ENCODE assay signal across 17 cellular contexts in the genomic region with DNA sequence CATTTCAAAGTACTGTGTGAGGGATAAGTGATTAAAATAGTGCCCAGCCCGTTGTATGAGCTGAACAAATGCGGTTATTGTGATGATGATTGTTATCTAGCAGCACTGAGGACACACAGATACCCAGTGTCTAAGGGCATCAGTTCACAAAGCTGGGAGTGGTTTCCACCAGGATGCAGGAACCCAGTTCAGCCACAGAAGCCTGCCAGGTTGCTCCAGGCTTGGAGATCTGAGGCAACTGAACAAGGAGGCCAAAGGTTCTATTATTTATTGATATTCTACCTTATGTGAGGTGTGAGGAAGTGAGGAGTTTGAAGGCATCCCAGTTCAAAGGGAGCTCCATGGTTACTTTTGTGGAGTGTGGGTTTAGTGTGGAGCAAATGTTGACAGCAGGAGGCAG.
"Had no signal": no experiment of that assay in that cellular context is flagged by ENCODE, and none has a peak within 500 bp of the region (broad histone marks: within the 10 kb centered on the region; RNA-seq: fewer than 3 reads in every experiment).

No MANE protein-coding gene starts in this region.

- H3K27me3 Mint-ChIP-seq: effector memory CD8-positive, alpha-beta T cell; naive B cell had no signal

- H3K36me3 ChIP-seq: gastroesophageal sphincter, heart right ventricle, lower lobe of right lung had no signal

- FAIRE-seq: astrocyte, TTC549 had no signal

- ATAC-seq: activated naive CD8-positive, alpha-beta T cell treated with anti-CD3 and anti-CD28 coated beads, Interleukin-2, amount 50 U/mL, for 24 hours; effector memory CD8-positive, alpha-beta T cell; gastroesophageal sphincter; heart right ventricle; left cardiac atrium; lower lobe of right lung; stimulated activated effector memory CD8-positive, alpha-beta T cell treated with anti-CD3 and anti-CD28 coated beads, Interleukin-12 subunit alpha, Interleukin-12 subunit beta, amount 100 ng/mL, for 72 hours had no signal

- H3K4me3 Mint-ChIP-seq: activated naive CD8-positive, alpha-beta T cell treated with anti-CD3 and anti-CD28 coated beads, Interleukin-2, amount 50 U/mL, for 24 hours; effector memory CD8-positive, alpha-beta T cell; naive B cell; stimulated activated effector memory CD8-positive, alpha-beta T cell treated with anti-CD3 and anti-CD28 coated beads, Interleukin-12 subunit alpha, Interleukin-12 subunit beta, amount 100 ng/mL, for 72 hours; T-helper 1 cell treated with Interleukin-12 subunit alpha and Interleukin-12 subunit beta and Interleukin-4 antibody, amounts not matched to agents 30 μg/mL and 1 μg/mL, for 36 hours had no signal

- H3K4me3 ChIP-seq: gastroesophageal sphincter, heart right ventricle, lower lobe of right lung had no signal

- H3K9me3 ChIP-seq: gastroesophageal sphincter, heart right ventricle, lower lobe of right lung had no signal

- H3K9me3 Mint-ChIP-seq: activated naive CD8-positive, alpha-beta T cell treated with anti-CD3 and anti-CD28 coated beads, Interleukin-2, amount 50 U/mL, for 24 hours; effector memory CD8-positive, alpha-beta T cell; stimulated activated effector memory CD8-positive, alpha-beta T cell treated with anti-CD3 and anti-CD28 coated beads, Interleukin-12 subunit alpha, Interleukin-12 subunit beta, amount 100 ng/mL, for 72 hours; T-helper 1 cell treated with Interleukin-12 subunit alpha and Interleukin-12 subunit beta and Interleukin-4 antibody, amounts not matched to agents 30 μg/mL and 1 μg/mL, for 36 hours had no signal

- H3K36me3 Mint-ChIP-seq: naive B cell; stimulated activated effector memory CD8-positive, alpha-beta T cell treated with anti-CD3 and anti-CD28 coated beads, Interleukin-12 subunit alpha, Interleukin-12 subunit beta, amount 100 ng/mL, for 72 hours had no signal

- DNase-seq: activated CD4-positive, alpha-beta T cell treated with anti-CD3 and anti-CD28 coated beads, Interleukin-2, amount 50 U/mL, for 1 hour; activated CD4-positive, CD25-positive, alpha-beta regulatory T cell; activated naive CD4-positive, alpha-beta T cell treated with Interleukin-2 at 50 U/mL for 16 hours; activated naive CD8-positive, alpha-beta T cell treated with anti-CD3 and anti-CD28 coated beads, Interleukin-2, amount 50 U/mL, for 24 hours; activated T-cell treated with anti-CD3 and anti-CD28 coated beads for 4 hours; dermis blood vessel endothelial cell; effector memory CD8-positive, alpha-beta T cell; heart right ventricle; left cardiac atrium; lower lobe of right lung; naive B cell had no signal

- H3K27ac Mint-ChIP-seq: activated naive CD8-positive, alpha-beta T cell treated with anti-CD3 and anti-CD28 coated beads, Interleukin-2, amount 50 U/mL, for 24 hours; stimulated activated effector memory CD8-positive, alpha-beta T cell treated with anti-CD3 and anti-CD28 coated beads, Interleukin-12 subunit alpha, Interleukin-12 subunit beta, amount 100 ng/mL, for 72 hours; T-helper 1 cell treated with Interleukin-12 subunit alpha and Interleukin-12 subunit beta and Interleukin-4 antibody, amounts not matched to agents 30 μg/mL and 1 μg/mL, for 36 hours had no signal

- H3K4me1 ChIP-seq: gastroesophageal sphincter, heart right ventricle, lower lobe of right lung, parathyroid adenoma had no signal
